In the genomic region with DNA sequence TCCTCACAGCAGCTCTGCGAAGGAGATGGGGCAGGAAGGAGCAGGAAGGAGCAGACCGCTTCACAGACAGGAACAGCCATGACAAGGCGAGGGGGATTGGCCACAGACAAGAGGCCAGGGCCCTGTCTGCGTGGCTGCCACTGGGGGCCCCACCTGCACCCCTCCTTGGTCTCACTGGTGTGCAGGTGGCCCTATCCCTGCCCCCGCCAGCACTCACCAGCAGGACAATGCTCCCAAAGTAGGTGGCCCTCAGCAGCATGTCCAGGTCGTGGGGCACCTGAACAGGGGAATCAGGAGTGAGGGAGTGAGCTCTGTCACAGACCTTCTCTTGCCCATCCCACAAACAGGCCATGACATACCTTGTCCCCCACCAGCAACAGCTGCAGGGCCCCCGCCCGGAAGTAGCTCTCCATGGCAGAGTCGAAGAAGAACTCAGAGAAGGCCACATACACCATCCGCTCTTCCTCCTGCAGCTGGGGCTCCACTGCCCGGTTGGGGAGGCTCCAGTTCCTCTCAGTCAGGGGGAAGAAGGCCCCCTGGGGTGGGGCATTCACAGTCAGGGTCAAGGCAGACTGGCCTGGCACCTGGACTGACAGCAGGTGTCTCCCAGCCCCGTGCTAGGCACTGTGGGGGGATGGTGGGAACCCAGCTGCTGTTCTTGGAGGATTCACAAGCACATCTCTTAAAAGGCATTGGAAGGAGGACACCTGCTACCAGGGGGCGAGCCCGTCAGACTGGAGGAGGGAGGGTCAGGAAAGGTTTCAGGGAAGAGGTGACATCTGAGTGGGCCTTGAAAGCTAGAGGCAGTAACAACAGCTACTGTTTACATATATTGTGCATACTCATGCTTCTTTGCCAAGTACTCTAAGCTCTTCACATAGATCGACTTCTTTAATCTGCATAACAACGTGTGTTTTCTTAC, we compare ENCODE assay signal across 17 cellular contexts. TPM values are rescaled to one million over a fixed set of nuclear protein-coding genes. Genes with fewer than 3 reads are reported as not detected.
DNase-seq lines count a peak whose midpoint lies in the region; ATAC-seq, FAIRE-seq and TF ChIP-seq lines count a peak whose summit lies in the region.
"Had no signal": no experiment of that assay in that cellular context is flagged by ENCODE, and none has a peak within 500 bp of the region (broad histone marks: within the 10 kb centered on the region; RNA-seq: fewer than 3 reads in every experiment).

No MANE protein-coding gene starts in this region.

- peak overlapping the region; percentile 37 for H3K4me2 ChIP-seq in HCT116 (ENCODE audit: low read length)
- peak overlapping the region; percentile 49 for H3K4me2 ChIP-seq in PC-9
- peak overlapping the region; percentile 4; the same call in 1 of the 2 replicates for H3K4me2 ChIP-seq in HepG2 (ENCODE audit: low read depth, low read length)

- TF ChIP-seq CTCF in AG04450 (IDR thresholded peaks at IDR 0.05; ENCODE audit: low read depth, low read length): no peak
- TF ChIP-seq CTCF in HCT116 (IDR thresholded peaks at IDR 0.05 in 2 of 3, conservative IDR thresholded peaks at IDR 0.05 in 1 of 3; ENCODE audit: borderline replicate concordance in 1 of 3, insufficient read depth in 1 of 3, low read depth in 2 of 3, low read length in 2 of 3): no peak
- TF ChIP-seq CTCF in PC-9 (conservative IDR thresholded peaks at IDR 0.05): no peak
- TF ChIP-seq CTCF in HepG2 (CRISPR knock-in tag; IDR thresholded peaks at IDR 0.05): no peak; the same call in 1 of the 2 replicates
- no peak for TF ChIP-seq CTCF in tibial artery (IDR thresholded peaks at IDR 0.05)

- H4K20me1 ChIP-seq in HCT116 (ENCODE audit: insufficient read depth) (no peaks in the 10 kb centered on the region), PC-9 (ENCODE audit: insufficient read depth) (peaks cover 9% of the 10 kb centered on the region), HepG2 (ENCODE audit: insufficient read depth, low read length) (no peaks in the 10 kb centered on the region)

- DNase-seq in AG04450 (ENCODE audit: low read depth, low spot score) (no peak), HCT116 (ENCODE audit: low read depth, low spot score) (no peak), PC-9 (no peak), HepG2 (ENCODE audit: low spot score) (no peak), tibial artery (no peak), NCI-H1694 (lab: John Stamatoyannopoulos, UW) (no peak)
- DNase-seq in effector CD4-positive, alpha-beta T cell: no peak
- DNase-seq: CD4-positive, alpha-beta memory T cell; DND-41; GF-D8; Kasumi-1; NCI-H2029 treated with DMSO at 0.1 percent for 48 hours; NCI-H524; OCI-M1; T-cell had no signal

- no peak for TF ChIP-seq EP300 in HepG2 (IDR thresholded peaks at IDR 0.05; ENCODE audit: low read depth in 2 of 2, low read length in 2 of 2)
- no peak for TF ChIP-seq EP300 in HepG2 (CRISPR knock-in tag; IDR thresholded peaks at IDR 0.05; ENCODE audit: borderline replicate concordance)

- WGBS in HepG2 (ENCODE audit: low lambda C conversion rate): 67% methylated on average over 16 of the region's 16 CpGs

- H3K36me3 ChIP-seq in HCT116 (ENCODE audit: control insufficient read depth in 1 of 2, insufficient read depth in 2 of 2, low read length in 2 of 2) (no peaks in the 10 kb centered on the region), PC-9 (ENCODE audit: low read depth) (peaks cover 19% of the 10 kb centered on the region), HepG2 (replicated peaks in 1 of 2; ENCODE audit: control insufficient read depth in 1 of 2, insufficient read depth in 2 of 2, low read length in 2 of 2) (no peaks in the 10 kb centered on the region), tibial artery (peaks cover 0 to 18% (median 18%) of the 10 kb centered on the region in 3 donors)

- CTCF ChIA-PET in AG04450 (lab: Charles Lee): interaction anchor here (1.2 to 1.5 kb wide), 2 partner anchors 15 to 81 kb away, joined by 3 to 6 read pairs; no protein-coding TSS in a partner anchor
- CTCF ChIA-PET in HCT116 (lab: Charles Lee): interaction anchor here (1.5 to 1.6 kb wide), 2 partner anchors 13 to 65 kb away, joined by 3 to 4 read pairs; no protein-coding TSS in a partner anchor
- CTCF ChIA-PET in PC-9 (lab: Charles Lee): interaction anchor here (0.7 kb wide), 1 partner anchor 14 kb away, joined by 3 read pairs; a partner anchor contains a TSS
- CTCF ChIA-PET in HepG2 (lab: Yijun Ruan, JAX; ENCODE audit: low intra/inter-chr PET ratio, low total read pairs): no interaction called here

- BruUV-seq in HCT116 (replicated peaks; lab: Mats Ljungman, UMichigan) (no TSS peak), PC-9 (replicated peaks; lab: Mats Ljungman, UMichigan) (no TSS peak), HepG2 (replicated peaks; lab: Mats Ljungman, UMichigan) (TSS peak; percentile 77)

- H3K79me2 ChIP-seq in HCT116 (ENCODE audit: insufficient read depth, low read length) (no peaks in the 10 kb centered on the region), PC-9 (ENCODE audit: low read depth) (peaks cover 6% of the 10 kb centered on the region; the same call in 1 of the 2 replicates), HepG2 (ENCODE audit: insufficient read depth, low read length) (no peaks in the 10 kb centered on the region)

- TF ChIP-seq RAD21 in HCT116 (IDR thresholded peaks at IDR 0.05; ENCODE audit: low read depth) (no peak), HepG2 (CRISPR knock-in tag; IDR thresholded peaks at IDR 0.05) (no peak)

- H3F3A ChIP-seq in PC-9 (ENCODE audit: insufficient read depth, low read depth): peaks cover 47% of the 10 kb centered on the region

- H3K4me1 ChIP-seq in HCT116 (ENCODE audit: control insufficient read depth in 1 of 2, insufficient read depth in 2 of 2, low read length in 2 of 2) (peaks cover 5 to 18% of the 10 kb centered on the region in 2 experiments; a peak in 3 of 4 replicates), PC-9 (replicated peaks; ENCODE audit: insufficient read depth) (peaks cover 18% of the 10 kb centered on the region), HepG2 (ENCODE audit: insufficient read depth, low read length) (peaks cover 43% of the 10 kb centered on the region), tibial artery (no peaks in the 10 kb centered on the region)

- H3K27me3 ChIP-seq in AG04450 (ENCODE audit: control insufficient read depth, insufficient read depth, low read length) (no peaks in the 10 kb centered on the region), HCT116 (ENCODE audit: insufficient read depth, low read length) (no peaks in the 10 kb centered on the region), PC-9 (ENCODE audit: insufficient read depth, low read depth) (no peaks in the 10 kb centered on the region), HepG2 (ENCODE audit: control insufficient read depth in 1 of 2, insufficient read depth in 2 of 2, low read length in 2 of 2) (no peaks in the 10 kb centered on the region), tibial artery (no peaks in the 10 kb centered on the region)

- RAD21 ChIA-PET in HCT116 (lab: Charles Lee; ENCODE audit: low non-redundant PET in 1 of 2, low total read pairs in 2 of 2, uncharacterized antibody in 2 of 2, unreplicated experiment in 2 of 2): no interaction called here

- H3K4me3 ChIP-seq in AG04450 (ENCODE audit: low read depth, low read length) (no peak overlapping the region), HCT116 (replicated peaks in 1 of 2; ENCODE audit: low read depth in 1 of 2, low read length in 2 of 2) (no peak overlapping the region), PC-9 (no peak overlapping the region), HepG2 (replicated peaks in 1 of 3; ENCODE audit: insufficient read depth in 1 of 3, low read depth in 2 of 3, low read length in 3 of 3) (no peak overlapping the region), tibial artery (no peak overlapping the region)
- H3K4me3 ChIP-seq: SK-N-MC had no signal

- no peaks in the 10 kb centered on the region for H3K9me2 ChIP-seq in HCT116 (ENCODE audit: insufficient read depth)
- no peaks in the 10 kb centered on the region for H3K9me2 ChIP-seq in PC-9 (ENCODE audit: insufficient read depth)

- H3K9me3 ChIP-seq in AG04450 (ENCODE audit: control insufficient read depth, insufficient read depth, low read length) (no peaks in the 10 kb centered on the region; the same call in 1 of the 2 replicates), HCT116 (ENCODE audit: control insufficient read depth in 1 of 2, insufficient read depth in 1 of 2, low read depth in 1 of 2, low read length in 2 of 2) (no peaks in the 10 kb centered on the region), PC-9 (ENCODE audit: insufficient read depth, low read depth) (no peaks in the 10 kb centered on the region), HepG2 (ENCODE audit: low read length) (no peaks in the 10 kb centered on the region), tibial artery (no peaks in the 10 kb centered on the region)

- H2AFZ ChIP-seq in HCT116 (ENCODE audit: low read depth, low read length, poor library complexity, severe bottlenecking): no peak overlapping the region
- no peak overlapping the region for H2AFZ ChIP-seq in PC-9
- no peak overlapping the region for H2AFZ ChIP-seq in HepG2 (ENCODE audit: low read length)

- no peak for ATAC-seq in HCT116
- peak; percentile 12 for ATAC-seq in HepG2
- no peak for ATAC-seq in HG03280 (IDR thresholded peaks at IDR 0.05; ENCODE audit: unreplicated experiment)
- ATAC-seq: T-cell had no signal

- H3K9ac ChIP-seq in HCT116 (ENCODE audit: low read length) (no peak overlapping the region), HepG2 (ENCODE audit: insufficient read depth, low read depth, low read length) (no peak overlapping the region)

- POLR2A ChIA-PET in AG04450 (lab: Yijun Ruan, JAX): interaction anchor here (1.2 to 2.9 kb wide), 4 partner anchors 14 to 30 kb away, joined by 3 to 20 read pairs (median 8); a partner anchor contains a TSS
- POLR2A ChIA-PET in HCT116 (lab: Charles Lee): interaction anchor here (0.9 to 2.1 kb wide), 2 partner anchors 24 to 29 kb away, joined by 4 to 6 read pairs; a partner anchor contains a TSS
- POLR2A ChIA-PET in PC-9 (lab: Charles Lee; ENCODE audit: unreplicated experiment): interaction anchor here (0.5 to 0.7 kb wide), 7 partner anchors 21 to 945 kb away, joined by 3 to 11 read pairs (median 3); no protein-coding TSS in a partner anchor
- POLR2A ChIA-PET in HepG2 (lab: Yijun Ruan, JAX): interaction anchor here (1.0 to 8.8 kb wide), 12 partner anchors 8 to 65 kb away, joined by 4 to 164 read pairs (median 10); a partner anchor contains a TSS

- H3K27ac ChIP-seq in AG04450 (ENCODE audit: low read depth, low read length) (peak overlapping the region; percentile 65), HCT116 (ENCODE audit: low read depth, low read length) (no peak overlapping the region), PC-9 (peak overlapping the region; percentile 65), HepG2 (ENCODE audit: extremely low read length, insufficient read depth, low read length) (peak overlapping the region; percentile 21), tibial artery (no peak overlapping the region)
- H3K27ac ChIP-seq: SK-N-MC had no signal

- peak; percentile 18 for FAIRE-seq in HepG2 (lab: Jason Lieb, UNC)

- no peak for TF ChIP-seq POLR2A in HCT116 (IDR thresholded peaks at IDR 0.05; ENCODE audit: borderline replicate concordance, extremely low read depth, insufficient read depth, insufficient read length)
- TF ChIP-seq POLR2A in HepG2 (IDR thresholded peaks at IDR 0.05; ENCODE audit: insufficient read depth in 1 of 2, low read depth in 2 of 2, low read length in 2 of 2): peak in 1 of 2 experiments; percentile 34; a peak in 2 of 4 replicates

- in situ Hi-C loops in HepG2 (cut with HindIII; ENCODE audit: extremely low pct_ligation_motif_present, low pct_unique_long_range_greater_than_20kb): no loop called here

- intact Hi-C loops in HCT116 (cut with micrococcal nuclease) (no loop called here), PC-9 (cut with micrococcal nuclease; ENCODE audit: unreplicated experiment) (no loop called here), HepG2 (cut with micrococcal nuclease; ENCODE audit: unreplicated experiment) (loop anchor here (1.0 kb wide), 1 partner anchor 14 kb away; a partner anchor contains a TSS), tibial artery (cut with DNase I; ENCODE audit: low total_unique reads) (no loop called here)

RNA-seq across cellular contexts. Expression of a gene that starts 7.1 kb away (rescaled TPM):
- 105 and 154 TPM in 2 replicates for polyA plus RNA-seq in AG04450 (2011; rRNA removed)
- 43.0 and 67.8 TPM in 2 replicates for polyA minus RNA-seq in AG04450 (2011; rRNA and poly(A)+ RNA removed)
- 4.7 TPM for total RNA-seq in HCT116 (2021; ENCODE audit: unreplicated experiment)
- polyA plus RNA-seq in HCT116 (2012): 7.1 and 7.5 TPM in 2 replicates
- 113 and 127 TPM in 2 replicates for total RNA-seq in PC-9 (2021)
- 7.0 and 16.9 TPM in 2 replicates for total RNA-seq in HepG2 (2016; rRNA removed; fragmentation: Illumina TruSeq; extraction: Trizol)
- 3.6 and 5.4 TPM in 2 replicates for total RNA-seq in HepG2 (2016; cell fraction: cytosol; rRNA removed; fragmentation: Illumina TruSeq; extraction: Trizol; ENCODE audit: low read depth)
- total RNA-seq in HepG2 (2016; cell fraction: insoluble cytoplasmic fraction; rRNA removed; fragmentation: Illumina TruSeq; extraction: Trizol): 5.7 and 18.2 TPM in 2 replicates
- 6.1 and 6.9 TPM in 2 replicates for total RNA-seq in HepG2 (2016; cell fraction: membrane; rRNA removed; fragmentation: Illumina TruSeq; extraction: Trizol)
- 18.3 and 22.2 TPM in 2 replicates for total RNA-seq in HepG2 (2016; cell fraction: nucleus; rRNA removed; fragmentation: Illumina TruSeq; extraction: Trizol)
- 28.6 and 30.7 TPM in 2 replicates for polyA plus RNA-seq in HepG2 (2011; rRNA removed)
- 26.4 and 36.2 TPM in 2 replicates for polyA plus RNA-seq in HepG2 (2011; cell fraction: cytosol; rRNA removed)
- 25.4 and 33.0 TPM in 2 replicates for polyA plus RNA-seq in HepG2 (2011; cell fraction: nucleus; rRNA removed)
- polyA plus RNA-seq in HepG2 (2012): 13.5 and 20.7 TPM in 2 replicates
- polyA plus RNA-seq in HepG2 (2016; cell fraction: cytosol; fragmentation: Illumina TruSeq; extraction: Trizol; ENCODE audit: low read depth): 6.3 and 6.9 TPM in 2 replicates
- 7.2 and 10.5 TPM in 2 replicates for polyA plus RNA-seq in HepG2 (2016; cell fraction: insoluble cytoplasmic fraction; fragmentation: Illumina TruSeq; extraction: Trizol; ENCODE audit: low read depth)
- polyA plus RNA-seq in HepG2 (2016; cell fraction: membrane; fragmentation: Illumina TruSeq; extraction: Trizol; ENCODE audit: low read depth): 7.7 and 8.9 TPM in 2 replicates
- polyA plus RNA-seq in HepG2 (2016; cell fraction: nucleus; fragmentation: Illumina TruSeq; extraction: Trizol; ENCODE audit: insufficient read depth, low read depth): 31.7 and 37.7 TPM in 2 replicates
- polyA minus RNA-seq in HepG2 (2011; rRNA and poly(A)+ RNA removed; ENCODE audit: low replicate concordance): 3.3 and 51.4 TPM in 2 replicates
- 17.1 and 20.1 TPM in 2 replicates for polyA minus RNA-seq in HepG2 (2011; cell fraction: cytosol; rRNA and poly(A)+ RNA removed)
- 8.1 and 10.7 TPM in 2 replicates for polyA minus RNA-seq in HepG2 (2011; cell fraction: nucleus; rRNA and poly(A)+ RNA removed)

RNA-seq across cellular contexts. Expression of a gene that starts 13.7 kb away (rescaled TPM):
- polyA plus RNA-seq in AG04450 (2011; rRNA removed) (234 and 267 TPM in 2 replicates), HepG2 (2011; rRNA removed) (222 and 231 TPM in 2 replicates)
- polyA minus RNA-seq in AG04450 (2011; rRNA and poly(A)+ RNA removed): 167 and 244 TPM in 2 replicates
- total RNA-seq in HCT116 (2021; ENCODE audit: unreplicated experiment) (109 TPM), PC-9 (2021) (123 and 132 TPM in 2 replicates), HepG2 (2016; rRNA removed; fragmentation: Illumina TruSeq; extraction: Trizol) (63.8 and 202 TPM in 2 replicates)
- polyA plus RNA-seq in HCT116 (2012): 116 and 130 TPM in 2 replicates
- 83.9 and 87.3 TPM in 2 replicates for total RNA-seq in HepG2 (2016; cell fraction: cytosol; rRNA removed; fragmentation: Illumina TruSeq; extraction: Trizol; ENCODE audit: low read depth)
- total RNA-seq in HepG2 (2016; cell fraction: insoluble cytoplasmic fraction; rRNA removed; fragmentation: Illumina TruSeq; extraction: Trizol): 57.2 and 212 TPM in 2 replicates
- total RNA-seq in HepG2 (2016; cell fraction: membrane; rRNA removed; fragmentation: Illumina TruSeq; extraction: Trizol): 50.4 and 53.1 TPM in 2 replicates
- 213 and 263 TPM in 2 replicates for total RNA-seq in HepG2 (2016; cell fraction: nucleus; rRNA removed; fragmentation: Illumina TruSeq; extraction: Trizol)
- polyA plus RNA-seq in HepG2 (2011; cell fraction: cytosol; rRNA removed): 240 and 265 TPM in 2 replicates
- 851 and 910 TPM in 2 replicates for polyA plus RNA-seq in HepG2 (2011; cell fraction: nucleus; rRNA removed)
- 102 and 105 TPM in 2 replicates for polyA plus RNA-seq in HepG2 (2012)
- 37.4 and 39.2 TPM in 2 replicates for polyA plus RNA-seq in HepG2 (2016; cell fraction: cytosol; fragmentation: Illumina TruSeq; extraction: Trizol; ENCODE audit: low read depth)
- 82.4 and 101 TPM in 2 replicates for polyA plus RNA-seq in HepG2 (2016; cell fraction: insoluble cytoplasmic fraction; fragmentation: Illumina TruSeq; extraction: Trizol; ENCODE audit: low read depth)
- 45.6 and 51.6 TPM in 2 replicates for polyA plus RNA-seq in HepG2 (2016; cell fraction: membrane; fragmentation: Illumina TruSeq; extraction: Trizol; ENCODE audit: low read depth)
- 573 and 587 TPM in 2 replicates for polyA plus RNA-seq in HepG2 (2016; cell fraction: nucleus; fragmentation: Illumina TruSeq; extraction: Trizol; ENCODE audit: insufficient read depth, low read depth)
- polyA minus RNA-seq in HepG2 (2011; rRNA and poly(A)+ RNA removed; ENCODE audit: low replicate concordance): 289 and 410 TPM in 2 replicates
- polyA minus RNA-seq in HepG2 (2011; cell fraction: cytosol; rRNA and poly(A)+ RNA removed): 109 and 118 TPM in 2 replicates
- 292 and 323 TPM in 2 replicates for polyA minus RNA-seq in HepG2 (2011; cell fraction: nucleus; rRNA and poly(A)+ RNA removed)

RNA-seq across cellular contexts. Expression of a gene that starts 13.8 kb away (rescaled TPM):
- 1.1 and 1.9 TPM in 2 replicates for polyA plus RNA-seq in AG04450 (2011; rRNA removed)
- 0.74 and 2.2 TPM in 2 replicates for polyA minus RNA-seq in AG04450 (2011; rRNA and poly(A)+ RNA removed)
- total RNA-seq in HCT116 (2021; ENCODE audit: unreplicated experiment): 0.96 TPM
- 0.27 and 0.59 TPM in 2 replicates for polyA plus RNA-seq in HCT116 (2012)
- total RNA-seq in PC-9 (2021): 6.5 and 9.2 TPM in 2 replicates
- total RNA-seq in HepG2 (2016; rRNA removed; fragmentation: Illumina TruSeq; extraction: Trizol): 4.1 and 9.7 TPM in 2 replicates
- 6.7 and 8.8 TPM in 2 replicates for total RNA-seq in HepG2 (2016; cell fraction: cytosol; rRNA removed; fragmentation: Illumina TruSeq; extraction: Trizol; ENCODE audit: low read depth)
- total RNA-seq in HepG2 (2016; cell fraction: insoluble cytoplasmic fraction; rRNA removed; fragmentation: Illumina TruSeq; extraction: Trizol): 6.0 and 9.5 TPM in 2 replicates
- 7.3 and 9.1 TPM in 2 replicates for total RNA-seq in HepG2 (2016; cell fraction: membrane; rRNA removed; fragmentation: Illumina TruSeq; extraction: Trizol)
- 14.4 and 18.5 TPM in 2 replicates for total RNA-seq in HepG2 (2016; cell fraction: nucleus; rRNA removed; fragmentation: Illumina TruSeq; extraction: Trizol)
- 7.2 and 12.2 TPM in 2 replicates for polyA plus RNA-seq in HepG2 (2011; rRNA removed)
- polyA plus RNA-seq in HepG2 (2011; cell fraction: cytosol; rRNA removed): 3.7 and 6.3 TPM in 2 replicates
- polyA plus RNA-seq in HepG2 (2011; cell fraction: nucleus; rRNA removed): 57.9 and 58.9 TPM in 2 replicates
- 4.2 and 4.6 TPM in 2 replicates for polyA plus RNA-seq in HepG2 (2012)
- 4.1 and 4.3 TPM in 2 replicates for polyA plus RNA-seq in HepG2 (2016; cell fraction: cytosol; fragmentation: Illumina TruSeq; extraction: Trizol; ENCODE audit: low read depth)
- polyA plus RNA-seq in HepG2 (2016; cell fraction: insoluble cytoplasmic fraction; fragmentation: Illumina TruSeq; extraction: Trizol; ENCODE audit: low read depth): 4.2 and 4.9 TPM in 2 replicates
- polyA plus RNA-seq in HepG2 (2016; cell fraction: membrane; fragmentation: Illumina TruSeq; extraction: Trizol; ENCODE audit: low read depth): 3.9 and 4.0 TPM in 2 replicates
- 18.5 and 19.4 TPM in 2 replicates for polyA plus RNA-seq in HepG2 (2016; cell fraction: nucleus; fragmentation: Illumina TruSeq; extraction: Trizol; ENCODE audit: insufficient read depth, low read depth)
- 1.3 and 16.0 TPM in 2 replicates for polyA minus RNA-seq in HepG2 (2011; rRNA and poly(A)+ RNA removed; ENCODE audit: low replicate concordance)
- polyA minus RNA-seq in HepG2 (2011; cell fraction: cytosol; rRNA and poly(A)+ RNA removed): 1.9 and 2.1 TPM in 2 replicates
- polyA minus RNA-seq in HepG2 (2011; cell fraction: nucleus; rRNA and poly(A)+ RNA removed): 24.2 and 27.4 TPM in 2 replicates

RNA-seq across cellular contexts. Expression of a gene that starts 17.4 kb away (rescaled TPM):
- 0.43 and 0.50 TPM in 2 replicates for polyA plus RNA-seq in AG04450 (2011; rRNA removed)
- polyA minus RNA-seq in AG04450 (2011; rRNA and poly(A)+ RNA removed): 0.55 TPM in 1 of 2 replicates, not detected in the other
- total RNA-seq in HCT116 (2021; ENCODE audit: unreplicated experiment): 0.42 TPM
- 0.14 and 0.19 TPM in 2 replicates for polyA plus RNA-seq in HCT116 (2012)
- total RNA-seq in PC-9 (2021): 5.2 and 6.3 TPM in 2 replicates
- 3.3 and 7.6 TPM in 2 replicates for total RNA-seq in HepG2 (2016; rRNA removed; fragmentation: Illumina TruSeq; extraction: Trizol)
- total RNA-seq in HepG2 (2016; cell fraction: cytosol; rRNA removed; fragmentation: Illumina TruSeq; extraction: Trizol; ENCODE audit: low read depth): 0.35 and 0.40 TPM in 2 replicates
- 2.3 and 8.1 TPM in 2 replicates for total RNA-seq in HepG2 (2016; cell fraction: insoluble cytoplasmic fraction; rRNA removed; fragmentation: Illumina TruSeq; extraction: Trizol)
- total RNA-seq in HepG2 (2016; cell fraction: membrane; rRNA removed; fragmentation: Illumina TruSeq; extraction: Trizol): 2.3 TPM in 2 replicates
- 13.0 and 19.1 TPM in 2 replicates for total RNA-seq in HepG2 (2016; cell fraction: nucleus; rRNA removed; fragmentation: Illumina TruSeq; extraction: Trizol)
- polyA plus RNA-seq in HepG2 (2011; rRNA removed): 4.8 and 8.9 TPM in 2 replicates
- polyA plus RNA-seq in HepG2 (2011; cell fraction: cytosol; rRNA removed): 1.8 and 3.7 TPM in 2 replicates
- polyA plus RNA-seq in HepG2 (2011; cell fraction: nucleus; rRNA removed): 44.5 and 49.8 TPM in 2 replicates
- polyA plus RNA-seq in HepG2 (2012): 2.1 and 3.2 TPM in 2 replicates
- 0.34 and 0.51 TPM in 2 replicates for polyA plus RNA-seq in HepG2 (2016; cell fraction: cytosol; fragmentation: Illumina TruSeq; extraction: Trizol; ENCODE audit: low read depth)
- polyA plus RNA-seq in HepG2 (2016; cell fraction: insoluble cytoplasmic fraction; fragmentation: Illumina TruSeq; extraction: Trizol; ENCODE audit: low read depth): 1.0 and 1.7 TPM in 2 replicates
- 0.37 and 1.7 TPM in 2 replicates for polyA plus RNA-seq in HepG2 (2016; cell fraction: membrane; fragmentation: Illumina TruSeq; extraction: Trizol; ENCODE audit: low read depth)
- 23.9 and 34.2 TPM in 2 replicates for polyA plus RNA-seq in HepG2 (2016; cell fraction: nucleus; fragmentation: Illumina TruSeq; extraction: Trizol; ENCODE audit: insufficient read depth, low read depth)
- 3.0 and 7.4 TPM in 2 replicates for polyA minus RNA-seq in HepG2 (2011; rRNA and poly(A)+ RNA removed; ENCODE audit: low replicate concordance)
- 1.8 and 2.4 TPM in 2 replicates for polyA minus RNA-seq in HepG2 (2011; cell fraction: cytosol; rRNA and poly(A)+ RNA removed)
- 19.0 and 20.9 TPM in 2 replicates for polyA minus RNA-seq in HepG2 (2011; cell fraction: nucleus; rRNA and poly(A)+ RNA removed)

RNA-seq across cellular contexts. Expression of a gene that starts 23.8 kb away (rescaled TPM):
- polyA plus RNA-seq in AG04450 (2011; rRNA removed): 5.3 and 6.5 TPM in 2 replicates
- polyA minus RNA-seq in AG04450 (2011; rRNA and poly(A)+ RNA removed): 22.4 and 29.9 TPM in 2 replicates
- total RNA-seq in HCT116 (2021; ENCODE audit: unreplicated experiment): 13.0 TPM
- polyA plus RNA-seq in HCT116 (2012): 9.8 and 12.5 TPM in 2 replicates
- 13.2 and 13.5 TPM in 2 replicates for total RNA-seq in PC-9 (2021)
- total RNA-seq in HepG2 (2016; rRNA removed; fragmentation: Illumina TruSeq; extraction: Trizol): 11.7 and 16.5 TPM in 2 replicates
- 3.2 and 3.6 TPM in 2 replicates for total RNA-seq in HepG2 (2016; cell fraction: cytosol; rRNA removed; fragmentation: Illumina TruSeq; extraction: Trizol; ENCODE audit: low read depth)
- total RNA-seq in HepG2 (2016; cell fraction: insoluble cytoplasmic fraction; rRNA removed; fragmentation: Illumina TruSeq; extraction: Trizol): 12.7 and 15.4 TPM in 2 replicates
- total RNA-seq in HepG2 (2016; cell fraction: membrane; rRNA removed; fragmentation: Illumina TruSeq; extraction: Trizol): 11.0 and 11.3 TPM in 2 replicates
- 5.7 and 7.6 TPM in 2 replicates for total RNA-seq in HepG2 (2016; cell fraction: nucleus; rRNA removed; fragmentation: Illumina TruSeq; extraction: Trizol)
- polyA plus RNA-seq in HepG2 (2011; rRNA removed): 9.0 and 9.5 TPM in 2 replicates
- polyA plus RNA-seq in HepG2 (2011; cell fraction: cytosol; rRNA removed): 7.0 and 7.5 TPM in 2 replicates
- polyA plus RNA-seq in HepG2 (2011; cell fraction: nucleus; rRNA removed): 12.5 and 14.3 TPM in 2 replicates
- 10.5 and 11.2 TPM in 2 replicates for polyA plus RNA-seq in HepG2 (2012)
- 2.1 TPM in 2 replicates for polyA plus RNA-seq in HepG2 (2016; cell fraction: cytosol; fragmentation: Illumina TruSeq; extraction: Trizol; ENCODE audit: low read depth)
- polyA plus RNA-seq in HepG2 (2016; cell fraction: insoluble cytoplasmic fraction; fragmentation: Illumina TruSeq; extraction: Trizol; ENCODE audit: low read depth): 13.3 and 15.8 TPM in 2 replicates
- polyA plus RNA-seq in HepG2 (2016; cell fraction: membrane; fragmentation: Illumina TruSeq; extraction: Trizol; ENCODE audit: low read depth): 5.7 and 6.2 TPM in 2 replicates
- 12.4 and 13.9 TPM in 2 replicates for polyA plus RNA-seq in HepG2 (2016; cell fraction: nucleus; fragmentation: Illumina TruSeq; extraction: Trizol; ENCODE audit: insufficient read depth, low read depth)
- 41.6 and 51.8 TPM in 2 replicates for polyA minus RNA-seq in HepG2 (2011; rRNA and poly(A)+ RNA removed; ENCODE audit: low replicate concordance)
- polyA minus RNA-seq in HepG2 (2011; cell fraction: cytosol; rRNA and poly(A)+ RNA removed): 12.9 and 15.0 TPM in 2 replicates
- 10.4 and 12.7 TPM in 2 replicates for polyA minus RNA-seq in HepG2 (2011; cell fraction: nucleus; rRNA and poly(A)+ RNA removed)

Comparison
In these comparisons a context has a peak if more than half of its experiments do, and no peak if none do; other contexts are left out.
1. H3K27ac ChIP-seq: peak in AG04450 (single experiment), PC-9 (single experiment) and HepG2 (single experiment); none in HCT116 (single experiment) and tibial artery (0 of 2).
2. Peak in every context shown above with its lines, with median percentiles within 50 percentile points of each other: H3K4me2 ChIP-seq.